ENCODE assay signal across 15 cellular contexts in genomic region chr18:12031836-12032235, GRCh38. TPM values are rescaled to one million over a fixed set of nuclear protein-coding genes. Genes with fewer than 3 reads are reported as not detected.
DNase-seq lines count a peak whose midpoint lies in the region; ATAC-seq, FAIRE-seq and TF ChIP-seq lines count a peak whose summit lies in the region.
"Had no signal": no experiment of that assay in that cellular context is flagged by ENCODE, and none has a peak within 500 bp of the region (broad histone marks: within the 10 kb centered on the region; RNA-seq: fewer than 3 reads in every experiment).

No MANE protein-coding gene starts in this region.

- H4K20me1 ChIP-seq in IMR-90 (ENCODE audit: insufficient read depth, low read length) = no peaks in the 10 kb centered on the region
- H4K20me1 ChIP-seq in keratinocyte (ENCODE audit: control insufficient read depth, extremely low read depth, insufficient read depth, low read length) = no peaks in the 10 kb centered on the region

- no TSS peak for BruUV-seq in IMR-90 (replicated peaks; lab: Mats Ljungman, UMichigan)

- no peak overlapping the region for H4K5ac ChIP-seq in IMR-90 (ENCODE audit: low read depth, low read length)

- H3K23ac ChIP-seq in IMR-90 (ENCODE audit: low read depth, low read length) = no peak overlapping the region
- no peak overlapping the region for H3K23ac ChIP-seq in neuronal stem cell (ENCODE audit: low read depth, low read length, poor library complexity)

- in situ Hi-C loops in IMR-90 (cut with MboI; ENCODE audit: low sequenced_read_pairs) = no loop called here

- TF ChIP-seq CTCF in IMR-90 (conservative IDR thresholded peaks at IDR 0.05; ENCODE audit: low read depth, low read length) (no peak), keratinocyte (optimal IDR thresholded peaks at IDR 0.05 in 1 of 3, IDR thresholded peaks at IDR 0.05 in 1 of 3, conservative IDR thresholded peaks at IDR 0.05 in 1 of 3; ENCODE audit: extremely low read depth in 1 of 3, insufficient read depth in 2 of 3, low read length in 3 of 3) (no peak), testis (IDR thresholded peaks at IDR 0.05) (no peak), endothelial cell (IDR thresholded peaks at IDR 0.05; ENCODE audit: unreplicated experiment) (no peak)

- no peaks in the 10 kb centered on the region for H3K9me3 ChIP-seq in IMR-90 (ENCODE audit: control insufficient read depth, insufficient read depth, low read length)
- H3K9me3 ChIP-seq in keratinocyte (ENCODE audit: control insufficient read depth, low read depth, low read length) = no peaks in the 10 kb centered on the region
- H3K9me3 ChIP-seq in testis = no peaks in the 10 kb centered on the region
- no peaks in the 10 kb centered on the region for H3K9me3 ChIP-seq in neuronal stem cell (replicated peaks in 1 of 2; ENCODE audit: control insufficient read depth in 2 of 2, insufficient read depth in 1 of 2, low read depth in 1 of 2, low read length in 2 of 2)
- H3K9me3 ChIP-seq: HAP-1, mucosa of descending colon, stomach had no signal

- H3K56ac ChIP-seq in IMR-90 (ENCODE audit: extremely low read depth, insufficient read depth, low read length) = no peak overlapping the region

- intact Hi-C loops in IMR-90 (cut with micrococcal nuclease) = no loop called here
- intact Hi-C loops in dendritic cell treated with granulocyte-macrophage colony-stimulating factor and Interleukin-4, amounts not matched to agents 40 ng/mL and 50 ng/mL, for 4 days (cut with micrococcal nuclease) = no loop called here
- intact Hi-C loops in testis (cut with DNase I; ENCODE audit: low total_unique reads) = no loop called here

- H2BK120ac ChIP-seq in IMR-90 (ENCODE audit: low read depth, low read length) (no peak overlapping the region), neuronal stem cell (ENCODE audit: low read depth, low read length) (no peak overlapping the region)

- no peak overlapping the region for H2BK15ac ChIP-seq in IMR-90 (ENCODE audit: low read depth, low read length)
- H2BK15ac ChIP-seq in neuronal stem cell (ENCODE audit: low read length) = no peak overlapping the region

- H3K4me2 ChIP-seq in IMR-90 (ENCODE audit: low read depth, low read length) (no peak overlapping the region), keratinocyte (ENCODE audit: control insufficient read depth, extremely low read depth, insufficient read depth, low read depth, low read length) (no peak overlapping the region), neuronal stem cell (ENCODE audit: insufficient read depth, low read length, poor library complexity, severe bottlenecking) (no peak overlapping the region)

- H3K79me1 ChIP-seq in IMR-90 (ENCODE audit: low read depth in 1 of 2, low read length in 2 of 2) (no peaks in the 10 kb centered on the region), neuronal stem cell (ENCODE audit: low read depth, low read length) (no peaks in the 10 kb centered on the region)

- H3K27ac ChIP-seq in IMR-90 (ENCODE audit: insufficient read depth, low read length) (no peak overlapping the region), keratinocyte (ENCODE audit: control insufficient read depth, insufficient read depth, low read length) (no peak overlapping the region), testis (no peak overlapping the region), neuronal stem cell (replicated peaks; ENCODE audit: low read length) (no peak overlapping the region)

- H3K9ac ChIP-seq in IMR-90 (ENCODE audit: low read depth, low read length) (no peak overlapping the region), keratinocyte (ENCODE audit: control insufficient read depth, extremely low read depth, insufficient read depth, low read length) (no peak overlapping the region), neuronal stem cell (ENCODE audit: low read depth, low read length, poor library complexity) (no peak overlapping the region)

- H3K4ac ChIP-seq in IMR-90 (ENCODE audit: low read depth, low read length) (no peak overlapping the region), neuronal stem cell (ENCODE audit: low read length) (no peak overlapping the region)

- H4K8ac ChIP-seq in IMR-90 (ENCODE audit: low read depth in 2 of 2, low read length in 2 of 2) (no peak overlapping the region), neuronal stem cell (ENCODE audit: low read depth, low read length) (no peak overlapping the region)

- dilution Hi-C loops in IMR-90 (cut with HindIII; ENCODE audit: low sequenced_read_pairs, unreplicated experiment) = no loop called here
- dilution Hi-C loops in keratinocyte (cut with MboI; ENCODE audit: extremely low pct_ligation_motif_present, low sequenced_read_pairs) = no loop called here

- H3K27me3 ChIP-seq in IMR-90 (ENCODE audit: control insufficient read depth, insufficient read depth, low read length) = no peaks in the 10 kb centered on the region
- no peaks in the 10 kb centered on the region for H3K27me3 ChIP-seq in keratinocyte (ENCODE audit: control insufficient read depth, extremely low read depth, insufficient read depth, low read length)
- H3K27me3 ChIP-seq in testis = no peaks in the 10 kb centered on the region
- no peaks in the 10 kb centered on the region for H3K27me3 ChIP-seq in neuronal stem cell (ENCODE audit: control insufficient read depth in 3 of 3, insufficient read depth in 3 of 3, low read depth in 1 of 3, low read length in 3 of 3)
- H3K27me3 ChIP-seq: stomach had no signal

- ATAC-seq in IMR-90 (ENCODE audit: low read depth) (peak; percentile 51), HG03097 (IDR thresholded peaks at IDR 0.05; ENCODE audit: low FRiP score, unreplicated experiment) (no peak)
- ATAC-seq: mucosa of descending colon had no signal

- H3K4me3 Mint-ChIP-seq in dendritic cell treated with granulocyte-macrophage colony-stimulating factor and Interleukin-4, amounts not matched to agents 40 ng/mL and 50 ng/mL, for 4 days = no peak overlapping the region
- H3K4me3 Mint-ChIP-seq in activated T-cell treated with anti-CD3 and anti-CD28 coated beads, Interleukin-2, amount 50 U/mL, for 24 hours = no peak overlapping the region
- no peak overlapping the region for H3K4me3 Mint-ChIP-seq in endothelial cell (ENCODE audit: unreplicated experiment)
- H3K4me3 Mint-ChIP-seq: CD8-positive, alpha-beta memory T cell; endodermal cell had no signal

- H3K79me2 ChIP-seq in keratinocyte (ENCODE audit: control insufficient read depth, insufficient read depth, low read length) = no peaks in the 10 kb centered on the region

- peaks cover 3% of the 10 kb centered on the region; the same call in 1 of the 2 replicates for H3K9me1 ChIP-seq in IMR-90 (ENCODE audit: insufficient read depth, low read length)
- H3K9me1 ChIP-seq in keratinocyte (ENCODE audit: control insufficient read depth, extremely low read depth, insufficient read depth, low read length) = no peaks in the 10 kb centered on the region

- H3K18ac ChIP-seq in IMR-90 (ENCODE audit: low read depth, low read length) = no peak overlapping the region
- no peak overlapping the region for H3K18ac ChIP-seq in neuronal stem cell (ENCODE audit: low read length)

- H2AFZ ChIP-seq in IMR-90 (replicated peaks; ENCODE audit: low read length, poor library complexity) (no peak overlapping the region), keratinocyte (ENCODE audit: control insufficient read depth, low read length) (no peak overlapping the region), neuronal stem cell (ENCODE audit: low read length) (no peak overlapping the region)

- FAIRE-seq in keratinocyte (lab: Jason Lieb, UNC) = peak; percentile 23
- FAIRE-seq: G401.6 had no signal

- H3K4me1 ChIP-seq in IMR-90 (ENCODE audit: control insufficient read depth, insufficient read depth, low read length) = peaks cover 25% of the 10 kb centered on the region
- H3K4me1 ChIP-seq in keratinocyte (ENCODE audit: control insufficient read depth, extremely low read depth, insufficient read depth, low read length) = peaks cover 23% of the 10 kb centered on the region
- H3K4me1 ChIP-seq in testis = no peaks in the 10 kb centered on the region
- peaks cover 0 to 3% of the 10 kb centered on the region in 2 donors for H3K4me1 ChIP-seq in neuronal stem cell (ENCODE audit: control insufficient read depth in 2 of 2, insufficient read depth in 1 of 2, low read depth in 1 of 2, low read length in 2 of 2)
- H3K4me1 ChIP-seq: HAP-1 had no signal

- H3K4me1 Mint-ChIP-seq in dendritic cell treated with granulocyte-macrophage colony-stimulating factor and Interleukin-4, amounts not matched to agents 40 ng/mL and 50 ng/mL, for 4 days (ENCODE audit: low read depth) = peaks cover 27% of the 10 kb centered on the region
- no peaks in the 10 kb centered on the region for H3K4me1 Mint-ChIP-seq in activated T-cell treated with anti-CD3 and anti-CD28 coated beads, Interleukin-2, amount 50 U/mL, for 24 hours (ENCODE audit: low read depth)
- H3K4me1 Mint-ChIP-seq in endothelial cell (ENCODE audit: unreplicated experiment) = peaks cover 2% of the 10 kb centered on the region
- H3K4me1 Mint-ChIP-seq: CD8-positive, alpha-beta memory T cell had no signal

- DNase-seq in IMR-90 = peak; percentile 79
- DNase-seq in keratinocyte (ENCODE audit: low read depth, low spot score) = no peak
- DNase-seq in testis = peak; percentile 74
- no peak for DNase-seq in neuronal stem cell (ENCODE audit: low spot score)
- DNase-seq in activated T-cell treated with anti-CD3 and anti-CD28 coated beads, Interleukin-2, amount 50 U/mL, for 24 hours = no peak
- DNase-seq in endothelial cell (ENCODE audit: low spot score) = no peak
- DNase-seq: activated T-cell treated with anti-CD3 and anti-CD28 coated beads for 4 hours; CD8-positive, alpha-beta memory T cell; endodermal cell; mucosa of descending colon; stomach had no signal

- no peak overlapping the region for H2BK20ac ChIP-seq in IMR-90 (ENCODE audit: low read depth, low read length)

- H2AK5ac ChIP-seq in IMR-90 (ENCODE audit: low read depth, low read length) (no peak overlapping the region), neuronal stem cell (ENCODE audit: low read depth, low read length) (no peak overlapping the region)

- WGBS in IMR-90 (ENCODE audit: extremely low coverage in 2 of 2, insufficient read length in 1 of 2), 2 experiments = no CpG with 5 or more reads among the region's 7 CpGs
- 47 to 59% methylated on average over 7 of the region's 7 CpGs for WGBS in testis, 2 donors
- no CpG with 5 or more reads among the region's 7 CpGs for WGBS in neuronal stem cell (ENCODE audit: extremely low coverage in 2 of 2, insufficient read length in 2 of 2, insufficient replicate concordance in 1 of 2), 2 donors

- peaks cover 3% of the 10 kb centered on the region for H3K27me3 Mint-ChIP-seq in dendritic cell treated with granulocyte-macrophage colony-stimulating factor and Interleukin-4, amounts not matched to agents 40 ng/mL and 50 ng/mL, for 4 days
- H3K27me3 Mint-ChIP-seq in activated T-cell treated with anti-CD3 and anti-CD28 coated beads, Interleukin-2, amount 50 U/mL, for 24 hours = peaks cover 3% of the 10 kb centered on the region
- peaks cover 3% of the 10 kb centered on the region for H3K27me3 Mint-ChIP-seq in endothelial cell (ENCODE audit: unreplicated experiment)

- no peak overlapping the region for H2BK5ac ChIP-seq in IMR-90 (ENCODE audit: low read depth, low read length, poor library complexity, severe bottlenecking)
- no peak overlapping the region for H2BK5ac ChIP-seq in neuronal stem cell (ENCODE audit: low read length)

- H2AK9ac ChIP-seq in IMR-90 (replicated peaks; ENCODE audit: low read depth, low read length, poor library complexity) = no peak overlapping the region

- H3K4me3 ChIP-seq in IMR-90 (ENCODE audit: insufficient read depth, low read depth, low read length) = no peak overlapping the region
- H3K4me3 ChIP-seq in keratinocyte (ENCODE audit: control insufficient read depth in 2 of 3, extremely low read depth in 1 of 3, insufficient read depth in 2 of 3, low read depth in 1 of 3, low read length in 3 of 3) = no peak overlapping the region
- no peak overlapping the region for H3K4me3 ChIP-seq in testis
- H3K4me3 ChIP-seq in neuronal stem cell (ENCODE audit: low read length in 2 of 2) = no peak overlapping the region
- H3K4me3 ChIP-seq: HAP-1, mucosa of descending colon, stomach had no signal

- CTCF ChIA-PET in IMR-90 (lab: Yijun Ruan, JAX) = interaction anchor here (0.6 kb wide), 1 partner anchor 53 kb away, joined by 3 read pairs; no protein-coding TSS in a partner anchor

- no peak for TF ChIP-seq RAD21 in IMR-90 (IDR thresholded peaks at IDR 0.05; ENCODE audit: low read length)

- H3K27ac Mint-ChIP-seq in dendritic cell treated with granulocyte-macrophage colony-stimulating factor and Interleukin-4, amounts not matched to agents 40 ng/mL and 50 ng/mL, for 4 days = peak overlapping the region; percentile 21
- H3K27ac Mint-ChIP-seq in activated T-cell treated with anti-CD3 and anti-CD28 coated beads, Interleukin-2, amount 50 U/mL, for 24 hours = no peak overlapping the region
- no peak overlapping the region for H3K27ac Mint-ChIP-seq in endothelial cell (ENCODE audit: unreplicated experiment)
- H3K27ac Mint-ChIP-seq: CD8-positive, alpha-beta memory T cell; endodermal cell had no signal

- POLR2A ChIA-PET in IMR-90 (lab: Charles Lee; ENCODE audit: unreplicated experiment) = interaction anchor here (0.7 kb wide), 1 partner anchor 103 kb away, joined by 3 read pairs; no protein-coding TSS in a partner anchor

- peaks cover 17% of the 10 kb centered on the region for H3K36me3 ChIP-seq in IMR-90 (ENCODE audit: control insufficient read depth, insufficient read depth, low read length)
- no peaks in the 10 kb centered on the region for H3K36me3 ChIP-seq in keratinocyte (ENCODE audit: control insufficient read depth in 2 of 2, extremely low read depth in 1 of 2, insufficient read depth in 2 of 2, low read length in 2 of 2)
- no peaks in the 10 kb centered on the region for H3K36me3 ChIP-seq in testis (ENCODE audit: low read depth, missing control alignments)
- H3K36me3 ChIP-seq in neuronal stem cell (replicated peaks in 1 of 2; ENCODE audit: control insufficient read depth in 2 of 2, insufficient read depth in 2 of 2, low read length in 2 of 2) = peaks cover 15 to 48% of the 10 kb centered on the region in 2 donors
- H3K36me3 ChIP-seq: HAP-1 had no signal

- H2BK12ac ChIP-seq in neuronal stem cell (ENCODE audit: low read length) = no peak overlapping the region

- H4K91ac ChIP-seq in IMR-90 (ENCODE audit: insufficient read depth, low read depth, low read length) (no peak overlapping the region), neuronal stem cell (ENCODE audit: low read depth, low read length, poor library complexity) (no peak overlapping the region)

- TF ChIP-seq POLR2A in IMR-90 (IDR thresholded peaks at IDR 0.05; ENCODE audit: low read depth, low read length) (no peak), testis (IDR thresholded peaks at IDR 0.05) (no peak)

- H3K36me3 Mint-ChIP-seq in dendritic cell treated with granulocyte-macrophage colony-stimulating factor and Interleukin-4, amounts not matched to agents 40 ng/mL and 50 ng/mL, for 4 days (ENCODE audit: low read depth) = peaks cover 50% of the 10 kb centered on the region
- H3K36me3 Mint-ChIP-seq in activated T-cell treated with anti-CD3 and anti-CD28 coated beads, Interleukin-2, amount 50 U/mL, for 24 hours (ENCODE audit: low read depth) = peaks cover 2% of the 10 kb centered on the region
- H3K36me3 Mint-ChIP-seq in endothelial cell (ENCODE audit: low read depth, unreplicated experiment) = no peaks in the 10 kb centered on the region
- H3K36me3 Mint-ChIP-seq: CD8-positive, alpha-beta memory T cell had no signal

- H3K9me3 Mint-ChIP-seq in dendritic cell treated with granulocyte-macrophage colony-stimulating factor and Interleukin-4, amounts not matched to agents 40 ng/mL and 50 ng/mL, for 4 days = no peaks in the 10 kb centered on the region
- H3K9me3 Mint-ChIP-seq in activated T-cell treated with anti-CD3 and anti-CD28 coated beads, Interleukin-2, amount 50 U/mL, for 24 hours = no peaks in the 10 kb centered on the region
- no peaks in the 10 kb centered on the region for H3K9me3 Mint-ChIP-seq in endothelial cell (ENCODE audit: unreplicated experiment)
- H3K9me3 Mint-ChIP-seq: CD8-positive, alpha-beta memory T cell; endodermal cell had no signal

- H3K14ac ChIP-seq in IMR-90 (replicated peaks; ENCODE audit: low read depth, low read length) (no peak overlapping the region), neuronal stem cell (ENCODE audit: low read length) (no peak overlapping the region)

RNA-seq across cellular contexts. Expression of gene IMPA2, which starts 50.5 kb away (rescaled TPM):
- 4.7 and 5.4 TPM in 2 replicates for total RNA-seq in IMR-90 (2012; rRNA removed)
- 4.7 and 5.5 TPM in 2 replicates for polyA plus RNA-seq in IMR-90 (2012; rRNA removed)
- 8.4 and 12.8 TPM in 2 replicates for polyA plus RNA-seq in IMR-90 (2012; cell fraction: cytosol; rRNA removed)
- polyA plus RNA-seq in IMR-90 (2012; cell fraction: nucleus; rRNA removed; ENCODE audit: low replicate concordance) = 24.6 and 26.9 TPM in 2 replicates
- polyA plus RNA-seq in keratinocyte = 9.9 to 18.7 TPM (median 17.6 TPM) in 3 replicates
- polyA plus RNA-seq in keratinocyte (2011; ENCODE audit: low read depth) = 66.4 TPM
- polyA plus RNA-seq in keratinocyte (2011; cell fraction: cytosol; rRNA removed) = 11.2 and 14.0 TPM in 2 replicates
- 11.4 TPM in 2 replicates for polyA plus RNA-seq in keratinocyte (2011; cell fraction: nucleus; rRNA removed)
- 11.0 and 143 TPM in 2 replicates for polyA plus RNA-seq in keratinocyte (2012; ENCODE audit: low replicate concordance)
- 12.0 to 15.1 TPM (median 12.1 TPM) in 3 replicates for polyA minus RNA-seq in keratinocyte
- polyA minus RNA-seq in keratinocyte (2011; cell fraction: cytosol; rRNA and poly(A)+ RNA removed) = 12.5 TPM
- 4.2 and 4.6 TPM in 2 replicates for polyA minus RNA-seq in keratinocyte (2011; cell fraction: nucleus; rRNA and poly(A)+ RNA removed)
- total RNA-seq in testis = 10 to 100 TPM; 16.6 to 21.3 TPM
- 16.7 TPM for polyA plus RNA-seq in testis (ENCODE audit: insufficient read depth, low read depth, low replicate concordance)
- polyA plus RNA-seq in neuronal stem cell (2013, experiment 1 of 2) = 71.9 TPM
- polyA plus RNA-seq in neuronal stem cell (2013, experiment 2 of 2) = 69.5 TPM
- 24.1 TPM for total RNA-seq in endothelial cell (ENCODE audit: unreplicated experiment)

Comparison
In these comparisons a context has a peak if more than half of its experiments do, and no peak if none do; other contexts are left out.
1. DNase-seq: peak in IMR-90 (single experiment) and testis (single experiment); none in keratinocyte (single experiment), neuronal stem cell (single experiment), activated T-cell treated with anti-CD3 and anti-CD28 coated beads, Interleukin-2, amount 50 U/mL, for 24 hours (single experiment) and endothelial cell (single experiment).